In the genomic region with DNA sequence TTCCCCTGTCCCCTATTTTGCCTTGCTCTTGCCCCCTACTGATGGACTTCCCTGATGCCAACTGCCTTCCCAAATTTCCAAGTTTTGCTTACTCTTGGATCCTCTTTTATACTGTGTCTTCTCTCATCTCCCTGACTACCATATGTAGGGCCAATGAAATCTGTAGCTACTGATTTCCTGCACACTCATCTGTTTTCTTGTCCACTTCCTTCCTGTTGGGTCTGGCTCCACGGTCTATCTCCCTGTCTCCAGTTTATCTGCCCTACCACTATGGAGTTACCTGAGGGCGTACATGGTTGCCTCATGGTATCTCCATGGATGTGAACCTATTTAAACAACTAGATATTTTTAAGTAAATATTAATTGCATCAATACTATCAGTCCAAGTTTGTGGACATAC, we compare ENCODE assay signal across 11 cellular contexts.
DNase-seq lines count a peak whose midpoint lies in the region; ATAC-seq and TF ChIP-seq lines count a peak whose summit lies in the region.
"Had no signal": no experiment of that assay in that cellular context is flagged by ENCODE, and none has a peak within 500 bp of the region (broad histone marks: within the 10 kb centered on the region; RNA-seq: fewer than 3 reads in every experiment).

No MANE protein-coding gene starts in this region.

- no peak for TF ChIP-seq POLR2A in spleen (IDR thresholded peaks at IDR 0.05)

- H3K27ac ChIP-seq in brain microvascular endothelial cell (no peak overlapping the region), spleen (no peak overlapping the region)
- H3K27ac ChIP-seq: A549 had no signal

- H3K36me3 ChIP-seq in brain microvascular endothelial cell (replicated peaks) (no peaks in the 10 kb centered on the region), spleen (no peaks in the 10 kb centered on the region)

- peaks cover 0 to 26% (median 19%) of the 10 kb centered on the region in 8 donors for H3K9me3 ChIP-seq in spleen
- H3K9me3 ChIP-seq: A549, Caco-2 had no signal

- peak; percentile 23 for DNase-seq in ELR (ENCODE audit: low read depth)
- DNase-seq in HT1080 (ENCODE audit: low read depth) = peak; percentile 52
- peak; percentile 0 for DNase-seq in brain microvascular endothelial cell
- no peak for DNase-seq in spleen
- no peak for DNase-seq in left colon
- DNase-seq: Caco-2; CD8-positive, alpha-beta memory T cell; H7 had no signal

- ATAC-seq in GM21381 (IDR thresholded peaks at IDR 0.05; ENCODE audit: unreplicated experiment) (no peak), left colon (no peak)
- ATAC-seq: A549, GM23338 had no signal

- no peak for TF ChIP-seq CTCF in brain microvascular endothelial cell (IDR thresholded peaks at IDR 0.05; ENCODE audit: low read depth, low read length, missing control alignments)
- TF ChIP-seq CTCF in spleen (IDR thresholded peaks at IDR 0.05 in 8 of 11, conservative IDR thresholded peaks at IDR 0.05 in 3 of 11) = no peak

- H3K4me1 ChIP-seq in spleen = no peaks in the 10 kb centered on the region
- H3K4me1 ChIP-seq: A549, Caco-2 had no signal

- in situ Hi-C loops in brain microvascular endothelial cell (cut with HindIII; ENCODE audit: low pct_ligation_motif_present, low sequenced_read_pairs) = no loop called here

- H3K4me3 ChIP-seq in brain microvascular endothelial cell (ENCODE audit: low read depth, low read length) (no peak overlapping the region), spleen (no peak overlapping the region)
- H3K4me3 ChIP-seq: A549, GM23338 had no signal

- H3K27me3 ChIP-seq in brain microvascular endothelial cell (replicated peaks) (no peaks in the 10 kb centered on the region), spleen (replicated peaks in 1 of 7) (no peaks in the 10 kb centered on the region)

- WGBS in spleen, 5 donors = 43 to 56% (median 52%) methylated on average over 2 of the region's 2 CpGs

- intact Hi-C loops in spleen (cut with DNase I; ENCODE audit: low total_unique reads) = no loop called here
- intact Hi-C loops in left colon (cut with DNase I, micrococcal nuclease) = no loop called here

Comparison
In these comparisons a context has a peak if more than half of its experiments do, and no peak if none do; other contexts are left out.
1. DNase-seq: peak in ELR (single experiment), HT1080 (single experiment) and brain microvascular endothelial cell (single experiment); none in spleen (single experiment) and left colon (0 of 2).